In genomic region chr16:8621572-8622314, GRCh38 we compare ENCODE assay signal across 8 cellular contexts. TPM values are rescaled to one million over a fixed set of nuclear protein-coding genes. Genes with fewer than 3 reads are reported as not detected.
A peak's percentile ranks its signal among the peaks of the same experiment; 100 is the strongest.
DNase-seq lines count a peak whose midpoint lies in the region; ATAC-seq and TF ChIP-seq lines count a peak whose summit lies in the region.

METTL22 (plus strand) TSS chr16:8621698; CDS start chr16:8625666, 3,968 bp downstream.

- CTCF ChIA-PET in activated CD4-positive, alpha-beta memory T cell treated with anti-CD3 and anti-CD28 coated beads, Interleukin-2, amount 10 ng/mL, durations not matched to agents 7 days and 5 days (lab: Charles Lee), result interaction anchor here (0.8 kb wide), 1 partner anchor 55 kb away, joined by 3 read pairs; no protein-coding TSS in a partner anchor

- peak within 1 kb of the TSS; percentile 98 for H3K4me3 Mint-ChIP-seq in activated CD4-positive, alpha-beta memory T cell treated with anti-CD3 and anti-CD28 coated beads, Interleukin-2, amount 10 ng/mL, durations not matched to agents 7 days and 5 days

- peak within 1 kb of the TSS; percentile 98 to 99 for H3K9ac ChIP-seq in duodenal mucosa (ENCODE audit: low read depth in 1 of 2, low read length in 2 of 2)

- no peak for TF ChIP-seq CTCF in right lobe of liver (IDR thresholded peaks at IDR 0.05)

- peak within 1 kb of the TSS; percentile 99 to 100 for H3K4me3 ChIP-seq in duodenal mucosa (ENCODE audit: low read depth in 1 of 2, low read length in 2 of 2)
- H3K4me3 ChIP-seq in right lobe of liver, result peak within 1 kb of the TSS; percentile 77 to 99 (median 84)

- H3K36me3 Mint-ChIP-seq in activated CD4-positive, alpha-beta memory T cell treated with anti-CD3 and anti-CD28 coated beads, Interleukin-2, amount 10 ng/mL, durations not matched to agents 7 days and 5 days (ENCODE audit: low read depth), result peaks cover 3% of the 10 kb centered on the region

- no peaks in the 10 kb centered on the region for H3K9me3 ChIP-seq in duodenal mucosa (ENCODE audit: control insufficient read depth in 1 of 2, low read length in 2 of 2)
- no peaks in the 10 kb centered on the region for H3K9me3 ChIP-seq in right lobe of liver

- 1% methylated on average over 16 of the region's 51 CpGs for WGBS in right lobe of liver (ENCODE audit: insufficient coverage, low coverage, low lambda C conversion rate, missing lambda C conversion rate)

- TF ChIP-seq POLR2A in right lobe of liver (IDR thresholded peaks at IDR 0.05), result peak; percentile 80

- no peaks in the 10 kb centered on the region for H3K9me3 Mint-ChIP-seq in activated CD4-positive, alpha-beta memory T cell treated with anti-CD3 and anti-CD28 coated beads, Interleukin-2, amount 10 ng/mL, durations not matched to agents 7 days and 5 days

- ATAC-seq in GM19397 (IDR thresholded peaks at IDR 0.05; ENCODE audit: unreplicated experiment), result peak; percentile 95
- ATAC-seq in HG03558 (IDR thresholded peaks at IDR 0.05; ENCODE audit: extremely low read depth, unreplicated experiment), result peak; percentile 77
- ATAC-seq in right lobe of liver, result peak; percentile 97 to 100 (median 98)

- peak within 1 kb of the TSS; percentile 68 for H3K27ac Mint-ChIP-seq in activated CD4-positive, alpha-beta memory T cell treated with anti-CD3 and anti-CD28 coated beads, Interleukin-2, amount 10 ng/mL, durations not matched to agents 7 days and 5 days

- H3K27me3 ChIP-seq in duodenal mucosa (ENCODE audit: control insufficient read depth in 1 of 2, insufficient read depth in 2 of 2, low read length in 2 of 2) (no peaks in the 10 kb centered on the region), right lobe of liver (no peaks in the 10 kb centered on the region)

- H3K27me3 Mint-ChIP-seq in activated CD4-positive, alpha-beta memory T cell treated with anti-CD3 and anti-CD28 coated beads, Interleukin-2, amount 10 ng/mL, durations not matched to agents 7 days and 5 days, result peaks cover 14% of the 10 kb centered on the region

- H3K4me1 ChIP-seq in duodenal mucosa (ENCODE audit: control insufficient read depth in 1 of 2, insufficient read depth in 2 of 2, low read length in 2 of 2) (peaks cover 5 to 11% of the 10 kb centered on the region in 2 donors), right lobe of liver (peaks cover 0 to 6% (median 0%) of the 10 kb centered on the region in 4 donors)

- peaks cover 20% of the 10 kb centered on the region for H3K4me1 Mint-ChIP-seq in activated CD4-positive, alpha-beta memory T cell treated with anti-CD3 and anti-CD28 coated beads, Interleukin-2, amount 10 ng/mL, durations not matched to agents 7 days and 5 days

- H3K36me3 ChIP-seq in duodenal mucosa (ENCODE audit: control insufficient read depth in 1 of 2, insufficient read depth in 2 of 2, low read length in 2 of 2) (peaks cover 9 to 16% of the 10 kb centered on the region in 2 donors), right lobe of liver (peaks cover 0 to 13% (median 2%) of the 10 kb centered on the region in 4 donors)

- DNase-seq in CD1c-positive myeloid dendritic cell (ENCODE audit: extremely low spot score) (peak; percentile 95), NCI-H82 treated with DMSO at 0.1 percent for 48 hours (lab: John Stamatoyannopoulos, UW; ENCODE audit: unreplicated experiment) (peak; percentile 71), right lobe of liver (peak; percentile 93 to 95 (median 93))
- peak; percentile 92 for DNase-seq in activated CD4-positive, alpha-beta memory T cell treated with anti-CD3 and anti-CD28 coated beads, Interleukin-2, amount 10 ng/mL, durations not matched to agents 7 days and 5 days
- peak; percentile 93 for DNase-seq in stimulated activated CD4-positive, alpha-beta T cell treated with anti-CD3 and anti-CD28 coated beads, Interleukin-4, amount 100 ng/mL, for 24 hours

- H3K27ac ChIP-seq in duodenal mucosa (ENCODE audit: low read depth, low read length), result peak within 1 kb of the TSS; percentile 46
- peak within 1 kb of the TSS; percentile 75 to 83 (median 77) for H3K27ac ChIP-seq in right lobe of liver

- intact Hi-C loops in right lobe of liver (cut with DNase I), result no loop called here

- POLR2A ChIA-PET in activated CD4-positive, alpha-beta memory T cell treated with anti-CD3 and anti-CD28 coated beads, Interleukin-2, amount 10 ng/mL, durations not matched to agents 7 days and 5 days (lab: Charles Lee), result interaction anchor here (1.1 to 1.6 kb wide), 4 partner anchors 247 to 457 kb away, joined by 3 to 5 read pairs (median 4); no protein-coding TSS in a partner anchor

RNA-seq across cellular contexts. Expression of gene METTL22, which starts in this region (rescaled TPM):
- 10 to 100 TPM; 25.7 to 27.6 TPM for total RNA-seq in activated CD4-positive, alpha-beta memory T cell treated with anti-CD3 and anti-CD28 coated beads, Interleukin-2, amount 10 ng/mL, durations not matched to agents 7 days and 5 days
- total RNA-seq in right lobe of liver, result 10 to 100 TPM; 11.3 to 15.2 (median 13.7) TPM

Comparison
In these comparisons a context has a peak if more than half of its experiments do, and no peak if none do; other contexts are left out.
1. Peak in every context shown above with its lines: DNase-seq, ATAC-seq, H3K4me3 ChIP-seq and H3K27ac ChIP-seq.